ENCODE assay signal across 13 cellular contexts in genomic region chr1:162710349-162710748, GRCh38.
DNase-seq lines count a peak whose midpoint lies in the region; ATAC-seq and TF ChIP-seq lines count a peak whose summit lies in the region.
"Had no signal": no experiment of that assay in that cellular context is flagged by ENCODE, and none has a peak within 500 bp of the region (broad histone marks: within the 10 kb centered on the region; RNA-seq: fewer than 3 reads in every experiment).

No MANE protein-coding gene starts in this region.

- H4K8ac ChIP-seq in IMR-90 (ENCODE audit: low read depth in 2 of 2, low read length in 2 of 2) (peak overlapping the region; percentile 53 to 63; a peak in 3 of 4 replicates), mesenchymal stem cell (ENCODE audit: low read length) (peak overlapping the region; percentile 77)

- intact Hi-C loops in IMR-90 (cut with micrococcal nuclease): loop anchor here (2.0 to 5.0 kb wide), 2 partner anchors 14 to 62 kb away; no protein-coding TSS in a partner anchor
- intact Hi-C loops in tibial artery (cut with DNase I; ENCODE audit: low total_unique reads): no loop called here

- H3K9me1 ChIP-seq in IMR-90 (ENCODE audit: insufficient read depth, low read length): peaks cover 51% of the 10 kb centered on the region

- no peak for TF ChIP-seq RAD21 in IMR-90 (IDR thresholded peaks at IDR 0.05; ENCODE audit: low read length)

- POLR2A ChIA-PET in IMR-90 (lab: Charles Lee; ENCODE audit: unreplicated experiment): no interaction called here

- H3K9me3 ChIP-seq in IMR-90 (ENCODE audit: control insufficient read depth, insufficient read depth, low read length): no peaks in the 10 kb centered on the region
- H3K9me3 ChIP-seq in duodenal mucosa (ENCODE audit: control insufficient read depth in 1 of 2, low read length in 2 of 2): no peaks in the 10 kb centered on the region
- H3K9me3 ChIP-seq in mesenchymal stem cell (ENCODE audit: control insufficient read depth, low read length): no peaks in the 10 kb centered on the region
- H3K9me3 ChIP-seq in tibial artery: no peaks in the 10 kb centered on the region

- peak overlapping the region; percentile 97 for H3K18ac ChIP-seq in IMR-90 (ENCODE audit: low read depth, low read length)
- peak overlapping the region; percentile 37 to 44 for H3K18ac ChIP-seq in mesenchymal stem cell (ENCODE audit: low read depth in 1 of 2, low read length in 2 of 2)

- H3K56ac ChIP-seq in IMR-90 (ENCODE audit: extremely low read depth, insufficient read depth, low read length): no peak overlapping the region

- H2BK15ac ChIP-seq in IMR-90 (ENCODE audit: low read depth, low read length) (no peak overlapping the region; the same call in 2 of the 3 replicates), mesenchymal stem cell (ENCODE audit: low read depth, poor library complexity, severe bottlenecking) (no peak overlapping the region)

- dilution Hi-C loops in IMR-90 (cut with HindIII; ENCODE audit: low sequenced_read_pairs, unreplicated experiment): no loop called here

- CTCF ChIA-PET in IMR-90 (lab: Yijun Ruan, JAX): interaction anchor here (1.4 kb wide), 1 partner anchor 97 kb away, joined by 4 read pairs; no protein-coding TSS in a partner anchor

- peak overlapping the region; percentile 15; the same call in 1 of the 2 replicates for H2BK20ac ChIP-seq in IMR-90 (ENCODE audit: low read depth, low read length)

- peak overlapping the region in 1 of 2 experiments; percentile 58 for H2BK12ac ChIP-seq in mesenchymal stem cell (ENCODE audit: low read length in 2 of 2)

- peak overlapping the region; percentile 33; the same call in 1 of the 2 replicates for H3K9ac ChIP-seq in IMR-90 (ENCODE audit: low read depth, low read length)
- H3K9ac ChIP-seq in duodenal mucosa (ENCODE audit: low read depth in 1 of 2, low read length in 2 of 2): no peak overlapping the region
- H3K9ac ChIP-seq in mesenchymal stem cell (ENCODE audit: low read length): peak overlapping the region; percentile 61

- H2AK5ac ChIP-seq in IMR-90 (ENCODE audit: low read depth, low read length) (peak overlapping the region; percentile 75; the same call in 1 of the 2 replicates), mesenchymal stem cell (ENCODE audit: low read length, severe bottlenecking) (peak overlapping the region; percentile 69)

- H3K14ac ChIP-seq in IMR-90 (replicated peaks; ENCODE audit: low read depth, low read length): peak overlapping the region; percentile 41
- no peak overlapping the region for H3K14ac ChIP-seq in mesenchymal stem cell (ENCODE audit: low read length in 2 of 2)

- TF ChIP-seq CTCF in IMR-90 (conservative IDR thresholded peaks at IDR 0.05; ENCODE audit: low read depth, low read length) (no peak), tibial artery (IDR thresholded peaks at IDR 0.05) (no peak)

- H3K23ac ChIP-seq in IMR-90 (ENCODE audit: low read depth, low read length) (peak overlapping the region; percentile 57; the same call in 1 of the 2 replicates), mesenchymal stem cell (ENCODE audit: low read length in 2 of 2) (no peak overlapping the region)

- H3K79me1 ChIP-seq in IMR-90 (ENCODE audit: low read depth in 1 of 2, low read length in 2 of 2): peaks cover 63 to 86% of the 10 kb centered on the region in 2 experiments
- peaks cover 21% of the 10 kb centered on the region for H3K79me1 ChIP-seq in mesenchymal stem cell (replicated peaks; ENCODE audit: low read length, poor library complexity, severe bottlenecking)

- DNase-seq in IMR-90 (peak; percentile 59), mesenchymal stem cell (no peak), tibial artery (no peak), DMS79 (lab: John Stamatoyannopoulos, UW) (no peak), foreskin melanocyte (no peak), NCI-H774 (lab: John Stamatoyannopoulos, UW) (no peak)
- no peak for DNase-seq in stimulated activated CD8-positive, alpha-beta memory T cell treated with anti-CD3 and anti-CD28 coated beads, Interleukin-4, amount 100 ng/mL, for 48 hours
- DNase-seq: COR-L47; NCI-H748 treated with DMSO at 0.1 percent for 48 hours; SHP77; stimulated activated naive CD4-positive, alpha-beta T cell had no signal

- in situ Hi-C loops in IMR-90 (cut with MboI; ENCODE audit: low sequenced_read_pairs): no loop called here

- H3K4me1 ChIP-seq in IMR-90 (ENCODE audit: control insufficient read depth, insufficient read depth, low read length) (peaks cover 28% of the 10 kb centered on the region), duodenal mucosa (ENCODE audit: control insufficient read depth in 1 of 2, insufficient read depth in 2 of 2, low read length in 2 of 2) (no peaks in the 10 kb centered on the region), mesenchymal stem cell (ENCODE audit: control insufficient read depth, insufficient read depth, low read depth, low read length) (peaks cover 6% of the 10 kb centered on the region), tibial artery (peaks cover 0 to 42% (median 32%) of the 10 kb centered on the region in 4 donors)

- peak overlapping the region; percentile 99 for H4K5ac ChIP-seq in IMR-90 (ENCODE audit: low read depth, low read length)

- peak overlapping the region; percentile 77 for H2AK9ac ChIP-seq in IMR-90 (replicated peaks; ENCODE audit: low read depth, low read length, poor library complexity)

- H3K4me2 ChIP-seq in IMR-90 (ENCODE audit: low read depth, low read length) (peak overlapping the region; percentile 75), mesenchymal stem cell (ENCODE audit: low read length, poor library complexity, severe bottlenecking) (no peak overlapping the region)

- peak overlapping the region; percentile 91 for H2BK5ac ChIP-seq in IMR-90 (ENCODE audit: low read depth, low read length, poor library complexity, severe bottlenecking)
- no peak overlapping the region for H2BK5ac ChIP-seq in mesenchymal stem cell (ENCODE audit: low read depth, low read length, poor library complexity, severe bottlenecking)

- peak; percentile 64 for ATAC-seq in IMR-90 (ENCODE audit: low read depth)
- ATAC-seq: activated naive CD4-positive, alpha-beta T cell treated with anti-CD3 and anti-CD28 coated beads, Interleukin-2, amount 50 U/mL, for 72 hours had no signal

- H4K91ac ChIP-seq in IMR-90 (ENCODE audit: insufficient read depth, low read depth, low read length) (no peak overlapping the region), mesenchymal stem cell (ENCODE audit: low read length) (peak overlapping the region; percentile 53)

- peaks cover 27% of the 10 kb centered on the region for H3K36me3 ChIP-seq in IMR-90 (ENCODE audit: control insufficient read depth, insufficient read depth, low read length)
- no peaks in the 10 kb centered on the region for H3K36me3 ChIP-seq in duodenal mucosa (ENCODE audit: control insufficient read depth in 1 of 2, insufficient read depth in 2 of 2, low read length in 2 of 2)
- H3K36me3 ChIP-seq in mesenchymal stem cell (ENCODE audit: control insufficient read depth in 1 of 2, insufficient read depth in 2 of 2, low read depth in 1 of 2, low read length in 2 of 2): peaks cover 4 to 78% of the 10 kb centered on the region in 2 experiments
- H3K36me3 ChIP-seq in tibial artery: no peaks in the 10 kb centered on the region

- H3K27me3 ChIP-seq in IMR-90 (ENCODE audit: control insufficient read depth, insufficient read depth, low read length): no peaks in the 10 kb centered on the region
- H3K27me3 ChIP-seq in duodenal mucosa (ENCODE audit: control insufficient read depth in 1 of 2, insufficient read depth in 2 of 2, low read length in 2 of 2): no peaks in the 10 kb centered on the region
- no peaks in the 10 kb centered on the region for H3K27me3 ChIP-seq in mesenchymal stem cell (ENCODE audit: control insufficient read depth in 1 of 2, insufficient read depth in 1 of 2, low read length in 2 of 2)
- no peaks in the 10 kb centered on the region for H3K27me3 ChIP-seq in tibial artery

- no CpG with 5 or more reads among the region's 1 CpG for WGBS in IMR-90 (ENCODE audit: extremely low coverage in 2 of 2, insufficient read length in 1 of 2), 2 experiments
- WGBS in mesenchymal stem cell: 100% methylated on average over 1 of the region's 1 CpG

- H3K4me3 ChIP-seq in IMR-90 (ENCODE audit: insufficient read depth, low read depth, low read length) (no peak overlapping the region), duodenal mucosa (ENCODE audit: low read depth in 1 of 2, low read length in 2 of 2) (no peak overlapping the region), mesenchymal stem cell (ENCODE audit: insufficient read depth in 1 of 2, low read depth in 1 of 2, low read length in 2 of 2) (peak overlapping the region in 1 of 2 experiments; percentile 50), tibial artery (no peak overlapping the region)

- TF ChIP-seq POLR2A in IMR-90 (IDR thresholded peaks at IDR 0.05; ENCODE audit: low read depth, low read length): no peak

- H3K27ac ChIP-seq in IMR-90 (ENCODE audit: insufficient read depth, low read length) (peak overlapping the region; percentile 100), duodenal mucosa (ENCODE audit: low read depth, low read length) (peak overlapping the region; percentile 17), mesenchymal stem cell (ENCODE audit: low read length, poor library complexity, severe bottlenecking) (no peak overlapping the region), tibial artery (peak overlapping the region; percentile 30 to 52)

- BruUV-seq in IMR-90 (replicated peaks; lab: Mats Ljungman, UMichigan): no TSS peak

- H2BK120ac ChIP-seq in IMR-90 (ENCODE audit: low read depth, low read length) (peak overlapping the region; percentile 44; the same call in 1 of the 2 replicates), mesenchymal stem cell (ENCODE audit: low read depth, low read length) (no peak overlapping the region)

- peaks cover 68% of the 10 kb centered on the region; the same call in 1 of the 2 replicates for H4K20me1 ChIP-seq in IMR-90 (ENCODE audit: insufficient read depth, low read length)

- H2AFZ ChIP-seq in IMR-90 (replicated peaks; ENCODE audit: low read length, poor library complexity) (no peak overlapping the region), mesenchymal stem cell (ENCODE audit: low read depth, low read length) (no peak overlapping the region)

- H3K4ac ChIP-seq in IMR-90 (ENCODE audit: low read depth, low read length) (peak overlapping the region; percentile 72), mesenchymal stem cell (ENCODE audit: low read depth in 1 of 2, low read length in 2 of 2) (peak overlapping the region; percentile 32 to 70)

TF ChIP-seq in IMR-90, 13 proteins besides CTCF, POLR2A, EP300 and RAD21:
- TF ChIP-seq NFE2L2 (IDR thresholded peaks at IDR 0.05; ENCODE audit: low read depth, low read length): peak; percentile 48; the same call in 1 of the 2 replicates
- no peak for TF ChIP-seq MXI1 (IDR thresholded peaks at IDR 0.05; ENCODE audit: borderline replicate concordance, low read depth, low read length)

Comparison
In these comparisons a context has a peak if more than half of its experiments do, and no peak if none do; other contexts are left out.
1. H3K9ac ChIP-seq: peak in IMR-90 (single experiment) and mesenchymal stem cell (single experiment); none in duodenal mucosa (0 of 2).